ENCODE assay signal across 1 cellular context in genomic region chr1:93846151-93846928, GRCh38.
TF ChIP-seq lines count a peak whose summit lies in the region.

No MANE protein-coding gene starts in this region.

TF ChIP-seq in HepG2, 621 proteins besides CTCF, POLR2A, EP300 and RAD21 (continued from another document and continues in another):
- TF ChIP-seq SP4 (CRISPR knock-in tag; IDR thresholded peaks at IDR 0.05): 0 out of 2 replicates have a peak, but pooled peaks have one; percentile 8
- no peak for TF ChIP-seq MTA3 (CRISPR knock-in tag; IDR thresholded peaks at IDR 0.05)
- no peak for TF ChIP-seq ZNF75D (CRISPR knock-in tag; IDR thresholded peaks at IDR 0.05; ENCODE audit: borderline replicate concordance)
- no peak for TF ChIP-seq ZNF235 (CRISPR knock-in tag; IDR thresholded peaks at IDR 0.05; ENCODE audit: borderline replicate concordance)
- TF ChIP-seq ZNF367 (CRISPR knock-in tag; IDR thresholded peaks at IDR 0.05; ENCODE audit: borderline replicate concordance): 0 out of 2 replicates have a peak, but pooled peaks have one; percentile 88
- 0 out of 2 replicates have a peak, but pooled peaks have one; percentile 3 for TF ChIP-seq ZNF138 (CRISPR knock-in tag; IDR thresholded peaks at IDR 0.05; ENCODE audit: low read depth)
- no peak for TF ChIP-seq GFI1 (CRISPR knock-in tag; IDR thresholded peaks at IDR 0.05; ENCODE audit: borderline replicate concordance)
- 0 out of 2 replicates have a peak, but pooled peaks have one; percentile 48 for TF ChIP-seq ZNF337 (CRISPR knock-in tag; IDR thresholded peaks at IDR 0.05; ENCODE audit: borderline replicate concordance, low read depth)
- peak; percentile 49 for TF ChIP-seq ZNF18 (CRISPR knock-in tag; IDR thresholded peaks at IDR 0.05; ENCODE audit: insufficient replicate concordance)
- 0 out of 2 replicates have a peak, but pooled peaks have one; percentile 5 for TF ChIP-seq AHDC1 (CRISPR knock-in tag; IDR thresholded peaks at IDR 0.05; ENCODE audit: borderline replicate concordance)
- peak; percentile 91 for TF ChIP-seq RBFOX2 (IDR thresholded peaks at IDR 0.05; ENCODE audit: low read depth, low read length)
- TF ChIP-seq FOXK2 (IDR thresholded peaks at IDR 0.05): no peak
- 0 out of 2 replicates have a peak, but pooled peaks have one; percentile 36 for TF ChIP-seq ZBTB38 (CRISPR knock-in tag; IDR thresholded peaks at IDR 0.05)
- no peak; the same call in 1 of the 2 replicates for TF ChIP-seq ELF1 (CRISPR knock-in tag; IDR thresholded peaks at IDR 0.05)
- TF ChIP-seq ZFP82 (CRISPR knock-in tag; IDR thresholded peaks at IDR 0.05; ENCODE audit: borderline replicate concordance): no peak
- 0 out of 2 replicates have a peak, but pooled peaks have one; percentile 64 for TF ChIP-seq ZNF878 (CRISPR knock-in tag; IDR thresholded peaks at IDR 0.05)
- peak; percentile 61 for TF ChIP-seq ZNF574 (CRISPR knock-in tag; IDR thresholded peaks at IDR 0.05)
- no peak for TF ChIP-seq ZNF841 (CRISPR knock-in tag; IDR thresholded peaks at IDR 0.05; ENCODE audit: borderline replicate concordance)
- TF ChIP-seq ZBED4 (CRISPR knock-in tag; IDR thresholded peaks at IDR 0.05; ENCODE audit: borderline replicate concordance): no peak
- peak; percentile 57; the same call in 1 of the 2 replicates for TF ChIP-seq ZBTB2 (CRISPR knock-in tag; IDR thresholded peaks at IDR 0.05; ENCODE audit: low read depth)
- no peak for TF ChIP-seq BHLHE40 (IDR thresholded peaks at IDR 0.05; ENCODE audit: low read length)
- TF ChIP-seq ZNF709 (CRISPR knock-in tag; IDR thresholded peaks at IDR 0.05): no peak; the same call in 1 of the 2 replicates
- peak; percentile 46 for TF ChIP-seq U2AF1 (optimal IDR thresholded peaks at IDR 0.05; ENCODE audit: low read depth, low read length)
- no peak for TF ChIP-seq CENPT (CRISPR knock-in tag; IDR thresholded peaks at IDR 0.05; ENCODE audit: low read depth)
- TF ChIP-seq ZNF7 (CRISPR knock-in tag; IDR thresholded peaks at IDR 0.05): no peak
- TF ChIP-seq DR1 (CRISPR knock-in tag; IDR thresholded peaks at IDR 0.05): 0 out of 2 replicates have a peak, but pooled peaks have one; percentile 25
- no peak for TF ChIP-seq ZNF44 (CRISPR knock-in tag; IDR thresholded peaks at IDR 0.05)
- no peak for TF ChIP-seq NFATC3 (CRISPR knock-in tag; IDR thresholded peaks at IDR 0.05)
- no peak; the same call in 1 of the 2 replicates for TF ChIP-seq NCOA2 (CRISPR knock-in tag; IDR thresholded peaks at IDR 0.05)
- 0 out of 2 replicates have a peak, but pooled peaks have one; percentile 4 for TF ChIP-seq FOSL1 (CRISPR knock-in tag; IDR thresholded peaks at IDR 0.05; ENCODE audit: borderline replicate concordance)
- TF ChIP-seq MXD3 (CRISPR knock-in tag; IDR thresholded peaks at IDR 0.05): peak; percentile 41
- peak; percentile 51 for TF ChIP-seq ZFY (CRISPR knock-in tag; IDR thresholded peaks at IDR 0.05)
- TF ChIP-seq ASH2L (IDR thresholded peaks at IDR 0.05; ENCODE audit: insufficient read length, low read depth, low read length): peak; percentile 86
- no peak for TF ChIP-seq SMARCE1 (IDR thresholded peaks at IDR 0.05; ENCODE audit: borderline replicate concordance)
- peak; percentile 72; the same call in 1 of the 2 replicates for TF ChIP-seq MTERF4 (CRISPR knock-in tag; IDR thresholded peaks at IDR 0.05)
- 0 out of 2 replicates have a peak, but pooled peaks have one; percentile 30 for TF ChIP-seq ZNF639 (CRISPR knock-in tag; conservative IDR thresholded peaks at IDR 0.05)
- peak; percentile 88 for TF ChIP-seq MYC (CRISPR knock-in tag; IDR thresholded peaks at IDR 0.05; ENCODE audit: borderline replicate concordance)
- no peak for TF ChIP-seq FOXM1 (CRISPR knock-in tag; IDR thresholded peaks at IDR 0.05)
- no peak for TF ChIP-seq NFRKB (IDR thresholded peaks at IDR 0.05)
- TF ChIP-seq RCOR2 (CRISPR knock-in tag; IDR thresholded peaks at IDR 0.05): no peak
- peak; percentile 66; the same call in 1 of the 2 replicates for TF ChIP-seq TMF1 (CRISPR knock-in tag; IDR thresholded peaks at IDR 0.05; ENCODE audit: low read depth)
- no peak for TF ChIP-seq ZNF33B (CRISPR knock-in tag; IDR thresholded peaks at IDR 0.05)
- TF ChIP-seq TFDP1 (CRISPR knock-in tag; IDR thresholded peaks at IDR 0.05; ENCODE audit: borderline replicate concordance): peak; percentile 11; the same call in 1 of the 2 replicates
- TF ChIP-seq ZNF83 (CRISPR knock-in tag; IDR thresholded peaks at IDR 0.05; ENCODE audit: borderline replicate concordance): no peak
- TF ChIP-seq ZSCAN29 (CRISPR knock-in tag; conservative IDR thresholded peaks at IDR 0.05): 0 out of 2 replicates have a peak, but pooled peaks have one; percentile 24
